In the genomic region with DNA sequence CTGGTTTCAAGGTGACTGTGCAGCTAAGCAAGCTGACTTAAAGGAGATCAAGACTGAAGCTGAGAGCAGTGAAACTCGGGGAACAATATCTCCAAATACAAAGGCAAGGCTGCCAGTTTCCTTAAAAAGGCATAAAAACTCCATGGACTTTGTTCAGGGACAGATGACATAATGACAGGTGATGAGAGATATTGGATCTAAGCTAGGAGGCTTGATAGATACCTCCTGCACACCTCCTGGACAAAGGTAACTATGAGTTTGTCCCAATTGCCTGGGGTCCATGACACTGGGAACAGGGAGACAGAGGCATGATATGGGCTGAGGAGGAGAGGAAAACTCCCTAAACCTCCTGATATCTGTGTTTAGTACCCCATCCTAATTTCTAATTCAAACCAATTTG, we compare ENCODE assay signal across 9 cellular contexts.
"Had no signal": no experiment of that assay in that cellular context is flagged by ENCODE, and none has a peak within 500 bp of the region (broad histone marks: within the 10 kb centered on the region; RNA-seq: fewer than 3 reads in every experiment).

No MANE protein-coding gene starts in this region.

- ATAC-seq: HCT116, K562 had no signal

- DNase-seq: GM23248, GOT3, H7, HFFc6, IMR-90 had no signal

- H2AFZ ChIP-seq: GM23248 had no signal

- H3K36me3 ChIP-seq: HAP-1 had no signal

- H3K9me3 ChIP-seq: HAP-1 had no signal

- H3K4me3 ChIP-seq: GM23248, HAP-1, K562 had no signal

- H3K9me3 Mint-ChIP-seq: HFFc6 had no signal

- H3K4me1 ChIP-seq: HAP-1 had no signal

- H3K27ac ChIP-seq: GM23248, HL-60 had no signal

- H3K27ac Mint-ChIP-seq: HFFc6 had no signal
